In the genomic region with DNA sequence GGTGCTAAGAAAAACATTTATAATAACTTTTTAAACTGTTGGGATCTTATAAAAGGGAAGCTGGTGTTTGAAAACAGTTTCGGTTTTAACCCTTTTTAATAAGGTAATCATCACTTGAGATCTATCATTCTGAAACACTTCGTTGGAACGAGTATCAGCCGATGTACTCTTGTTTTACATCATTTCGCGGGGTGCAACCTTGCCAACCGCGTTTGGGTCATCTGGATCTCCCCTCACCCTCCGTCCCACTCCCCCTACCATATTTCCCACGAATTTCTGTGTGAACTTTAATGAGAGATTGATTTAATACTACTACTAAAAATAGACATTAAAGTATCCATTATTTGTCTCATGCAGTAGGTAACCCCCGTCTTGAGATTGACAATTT, we compare ENCODE assay signal across 8 cellular contexts. TPM values are rescaled to one million over a fixed set of nuclear protein-coding genes. Genes with fewer than 3 reads are reported as not detected.
A peak's percentile ranks its signal among the peaks of the same experiment; 100 is the strongest.
DNase-seq lines count a peak whose midpoint lies in the region; ATAC-seq, FAIRE-seq and TF ChIP-seq lines count a peak whose summit lies in the region.

No MANE protein-coding gene starts in this region.

- intact Hi-C loops in lower leg skin (cut with DNase I; ENCODE audit: low total_unique reads): no loop called here

- no peak overlapping the region for H2AFZ ChIP-seq in astrocyte (ENCODE audit: low read depth, low read length)

- DNase-seq in GM12865 (ENCODE audit: low read depth) (peak; percentile 57), NB4 (ENCODE audit: low read depth) (no peak), astrocyte (ENCODE audit: low read depth) (no peak), lower leg skin (ENCODE audit: low spot score in 2 of 2) (no peak), suprapubic skin (ENCODE audit: low spot score in 2 of 2) (no peak), AG08396 (ENCODE audit: low spot score) (no peak), epidermal melanocyte (ENCODE audit: insufficient read length, low spot score) (no peak)

- ATAC-seq in HG03097 (IDR thresholded peaks at IDR 0.05; ENCODE audit: low FRiP score, unreplicated experiment): no peak

- TF ChIP-seq POLR2A in NB4 (IDR thresholded peaks at IDR 0.05; ENCODE audit: extremely low read depth, insufficient read length) (no peak), lower leg skin (IDR thresholded peaks at IDR 0.05) (no peak), suprapubic skin (IDR thresholded peaks at IDR 0.05) (no peak)

- WGBS in lower leg skin, 2 donors: 0 to 1% methylated on average over 11 of the region's 11 CpGs
- WGBS in suprapubic skin: under 1% methylated on average over 11 of the region's 11 CpGs

- H3K79me2 ChIP-seq in astrocyte (ENCODE audit: insufficient read depth, low read length): peaks cover 66% of the 10 kb centered on the region

- H3K27ac ChIP-seq in astrocyte (ENCODE audit: low read depth, low read length) (peak overlapping the region; percentile 95), suprapubic skin (peak overlapping the region; percentile 100)

- peak overlapping the region; percentile 100 for H3K9ac ChIP-seq in astrocyte (ENCODE audit: low read length)

- peaks cover 24% of the 10 kb centered on the region for H4K20me1 ChIP-seq in astrocyte (ENCODE audit: insufficient read depth, low read length)

- TF ChIP-seq EP300 in suprapubic skin (IDR thresholded peaks at IDR 0.05): no peak

- peaks cover 3% of the 10 kb centered on the region for H3K4me1 ChIP-seq in astrocyte (ENCODE audit: insufficient read depth, low read length)
- H3K4me1 ChIP-seq in suprapubic skin: peaks cover 62% of the 10 kb centered on the region

- H3K4me3 Mint-ChIP-seq in astrocyte (ENCODE audit: unreplicated experiment): peak overlapping the region; percentile 99

- H3K36me3 ChIP-seq in astrocyte (ENCODE audit: insufficient read depth, low read length) (no peaks in the 10 kb centered on the region), suprapubic skin (peaks cover 3% of the 10 kb centered on the region)

- H3K27me3 Mint-ChIP-seq in astrocyte (ENCODE audit: low read depth, unreplicated experiment): no peaks in the 10 kb centered on the region

- peaks cover 6% of the 10 kb centered on the region for H3K36me3 Mint-ChIP-seq in astrocyte (ENCODE audit: low read depth, unreplicated experiment)

- no peak for FAIRE-seq in astrocyte (lab: Jason Lieb, UNC)

- H3K27me3 ChIP-seq in astrocyte (ENCODE audit: insufficient read depth, low read length) (no peaks in the 10 kb centered on the region), suprapubic skin (no peaks in the 10 kb centered on the region)

- TF ChIP-seq CTCF in GM12865 (IDR thresholded peaks at IDR 0.05; ENCODE audit: insufficient read depth, low read depth, low read length, missing control alignments): no peak
- TF ChIP-seq CTCF in NB4 (IDR thresholded peaks at IDR 0.05; ENCODE audit: low read depth, low read length): no peak
- no peak for TF ChIP-seq CTCF in astrocyte (IDR thresholded peaks at IDR 0.05; ENCODE audit: insufficient read depth, low read depth, low read length)
- no peak for TF ChIP-seq CTCF in lower leg skin (IDR thresholded peaks at IDR 0.05)
- TF ChIP-seq CTCF in suprapubic skin (IDR thresholded peaks at IDR 0.05): no peak

- H3K4me3 ChIP-seq in GM12865 (ENCODE audit: low read depth, low read length) (peak overlapping the region; percentile 66), NB4 (ENCODE audit: low read depth, low read length) (peak overlapping the region; percentile 98), astrocyte (ENCODE audit: insufficient read depth, low read depth, low read length) (peak overlapping the region; percentile 100), lower leg skin (ENCODE audit: low read depth, poor library complexity, severe bottlenecking) (peak overlapping the region; percentile 57), suprapubic skin (peak overlapping the region; percentile 91)

- peak overlapping the region; percentile 98 for H3K27ac Mint-ChIP-seq in astrocyte (ENCODE audit: unreplicated experiment)

- peaks cover 16% of the 10 kb centered on the region for H3K4me1 Mint-ChIP-seq in astrocyte (ENCODE audit: low read depth, unreplicated experiment)

- H3K9me3 Mint-ChIP-seq in astrocyte (ENCODE audit: unreplicated experiment): no peaks in the 10 kb centered on the region

- no peaks in the 10 kb centered on the region for H3K9me3 ChIP-seq in astrocyte (ENCODE audit: insufficient read depth, low read depth, low read length)
- no peaks in the 10 kb centered on the region for H3K9me3 ChIP-seq in suprapubic skin

- peak overlapping the region; percentile 87 for H3K4me2 ChIP-seq in astrocyte (ENCODE audit: low read length)

RNA-seq across cellular contexts. Expression of gene CREB1, which starts 1.3 kb away (rescaled TPM):
- total RNA-seq in astrocyte (56.4 and 63.3 TPM in 2 replicates), lower leg skin (10 to 100 TPM; 31.9 to 73.0 (median 46.9) TPM), suprapubic skin (10 to 100 TPM; 33.3 to 90.4 (median 55.1) TPM)
